ENCODE assay signal across 21 cellular contexts in the genomic region with DNA sequence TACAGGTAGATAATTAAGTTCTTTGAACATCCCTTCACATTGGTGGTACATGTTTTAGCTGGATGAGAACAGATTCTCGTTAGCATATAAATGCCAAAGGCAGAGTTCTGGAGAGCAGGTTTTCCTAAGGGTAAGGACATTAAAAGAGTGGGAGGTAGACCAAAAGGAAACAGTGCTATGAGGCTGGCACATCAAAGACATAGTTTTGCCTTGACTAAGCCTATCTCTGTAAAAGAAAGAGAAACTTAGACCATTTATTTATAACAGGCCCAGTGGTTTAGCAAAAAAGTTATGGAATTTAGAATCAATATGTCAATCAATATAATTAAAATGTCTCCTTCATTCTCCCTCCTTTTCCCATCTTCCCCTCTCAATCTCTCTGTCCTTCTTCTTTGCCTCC.
DNase-seq lines count a peak whose midpoint lies in the region; ATAC-seq, FAIRE-seq and TF ChIP-seq lines count a peak whose summit lies in the region.
"Had no signal": no experiment of that assay in that cellular context is flagged by ENCODE, and none has a peak within 500 bp of the region (broad histone marks: within the 10 kb centered on the region; RNA-seq: fewer than 3 reads in every experiment).

No MANE protein-coding gene starts in this region.

- TF ChIP-seq CTCF in osteocyte (IDR thresholded peaks at IDR 0.05) (no peak), tibial nerve (IDR thresholded peaks at IDR 0.05) (no peak)

- FAIRE-seq in GM12891 (lab: Jason Lieb, UNC) (peak; percentile 45), H54 (lab: Jason Lieb, UNC) (peak; percentile 27)
- FAIRE-seq: small intestine had no signal

- H3K4me3 Mint-ChIP-seq in activated naive CD8-positive, alpha-beta T cell treated with anti-CD3 and anti-CD28 coated beads for 36 hours = peak overlapping the region; percentile 4
- H3K4me3 Mint-ChIP-seq in osteocyte (ENCODE audit: unreplicated experiment) = peak overlapping the region; percentile 23
- H3K4me3 Mint-ChIP-seq: activated naive CD8-positive, alpha-beta T cell treated with anti-CD3 and anti-CD28 coated beads, Interleukin-2, amount 10 ng/mL, durations not matched to agents 7 days and 5 days; activated T-cell treated with anti-CD3 and anti-CD28 coated beads, Interleukin-2, amount 50 U/mL, for 4 hours; brain; CD14-positive monocyte; memory B cell had no signal

- no peaks in the 10 kb centered on the region for H3K27me3 Mint-ChIP-seq in activated naive CD8-positive, alpha-beta T cell treated with anti-CD3 and anti-CD28 coated beads for 36 hours
- no peaks in the 10 kb centered on the region for H3K27me3 Mint-ChIP-seq in osteocyte (ENCODE audit: unreplicated experiment)
- H3K27me3 Mint-ChIP-seq: activated naive CD8-positive, alpha-beta T cell treated with anti-CD3 and anti-CD28 coated beads, Interleukin-2, amount 10 ng/mL, durations not matched to agents 7 days and 5 days; memory B cell had no signal

- no peaks in the 10 kb centered on the region for H3K9me3 ChIP-seq in tibial nerve
- H3K9me3 ChIP-seq: heart right ventricle, testis had no signal

- no peak overlapping the region for H3K4me3 ChIP-seq in tibial nerve
- H3K4me3 ChIP-seq: heart right ventricle, testis had no signal

- H3K36me3 ChIP-seq in tibial nerve = no peaks in the 10 kb centered on the region
- H3K36me3 ChIP-seq: heart right ventricle had no signal

- DNase-seq in GM12891 (ENCODE audit: insufficient read length, low spot score) (no peak), H54 (ENCODE audit: insufficient read length, low spot score) (no peak), osteocyte (ENCODE audit: extremely low spot score, unreplicated experiment) (no peak), NOMO-1 (lab: John Stamatoyannopoulos, UW; ENCODE audit: unreplicated experiment in 2 of 2) (no peak), tibial nerve (ENCODE audit: low spot score in 2 of 2) (no peak)
- DNase-seq in activated naive CD8-positive, alpha-beta T cell treated with anti-CD3 and anti-CD28 coated beads for 36 hours = no peak
- DNase-seq: activated CD8-positive, alpha-beta memory T cell treated with anti-CD3 and anti-CD28 coated beads for 24 hours; activated naive CD8-positive, alpha-beta T cell treated with anti-CD3 and anti-CD28 coated beads, Interleukin-2, amount 10 ng/mL, durations not matched to agents 7 days and 5 days; activated T-cell treated with anti-CD3 and anti-CD28 coated beads, Interleukin-2, amount 50 U/mL, for 4 hours; erythroblast; foreskin keratinocyte; heart right ventricle; KG1; left cardiac atrium; small intestine; testis had no signal

- TF ChIP-seq EP300 in tibial nerve (IDR thresholded peaks at IDR 0.05) = no peak

- H3K9me3 Mint-ChIP-seq in activated naive CD8-positive, alpha-beta T cell treated with anti-CD3 and anti-CD28 coated beads for 36 hours = peaks cover 2% of the 10 kb centered on the region
- H3K9me3 Mint-ChIP-seq in osteocyte (ENCODE audit: unreplicated experiment) = peaks cover 4% of the 10 kb centered on the region
- H3K9me3 Mint-ChIP-seq: activated T-cell treated with anti-CD3 and anti-CD28 coated beads, Interleukin-2, amount 50 U/mL, for 4 hours had no signal

- whole genome bisulfite sequencing in tibial nerve, 2 donors = 80 to 88% methylated on average over 1 of the region's 1 CpG

- no peaks in the 10 kb centered on the region for H3K27me3 ChIP-seq in tibial nerve
- H3K27me3 ChIP-seq: foreskin keratinocyte, heart right ventricle, testis had no signal

- H3K27ac ChIP-seq in tibial nerve = no peak overlapping the region
- H3K27ac ChIP-seq: foreskin keratinocyte, heart right ventricle, testis had no signal

- H3K27ac Mint-ChIP-seq in activated naive CD8-positive, alpha-beta T cell treated with anti-CD3 and anti-CD28 coated beads for 36 hours = peak overlapping the region; percentile 83
- H3K27ac Mint-ChIP-seq in osteocyte (ENCODE audit: unreplicated experiment) = peak overlapping the region; percentile 91
- H3K27ac Mint-ChIP-seq: activated naive CD8-positive, alpha-beta T cell treated with anti-CD3 and anti-CD28 coated beads, Interleukin-2, amount 10 ng/mL, durations not matched to agents 7 days and 5 days; memory B cell had no signal

- TF ChIP-seq POLR2A in GM12891 (IDR thresholded peaks at IDR 0.05; ENCODE audit: low read depth, low read length) (no peak), H54 (IDR thresholded peaks at IDR 0.05; ENCODE audit: low read depth, low read length) (no peak), tibial nerve (IDR thresholded peaks at IDR 0.05) (no peak)

- H3K4me1 Mint-ChIP-seq in activated naive CD8-positive, alpha-beta T cell treated with anti-CD3 and anti-CD28 coated beads for 36 hours = peaks cover 38% of the 10 kb centered on the region
- H3K4me1 Mint-ChIP-seq in osteocyte (ENCODE audit: unreplicated experiment) = peaks cover 45% of the 10 kb centered on the region
- H3K4me1 Mint-ChIP-seq: brain had no signal

- peaks cover 3% of the 10 kb centered on the region for H3K36me3 Mint-ChIP-seq in activated naive CD8-positive, alpha-beta T cell treated with anti-CD3 and anti-CD28 coated beads for 36 hours
- H3K36me3 Mint-ChIP-seq in osteocyte (ENCODE audit: unreplicated experiment) = peaks cover 4% of the 10 kb centered on the region
- H3K36me3 Mint-ChIP-seq: CD14-positive monocyte had no signal

- no peak for ATAC-seq in GM19035 (IDR thresholded peaks at IDR 0.05; ENCODE audit: unreplicated experiment)
- ATAC-seq: activated T-cell treated with anti-CD3 and anti-CD28 coated beads, Interleukin-2, amount 50 U/mL, for 4 hours; foreskin keratinocyte; heart right ventricle; left cardiac atrium; Right ventricle myocardium inferior had no signal

- peaks cover 0 to 3% (median 0%) of the 10 kb centered on the region in 4 donors for H3K4me1 ChIP-seq in tibial nerve
- H3K4me1 ChIP-seq: foreskin keratinocyte, testis had no signal

TF ChIP-seq in GM12891, 5 proteins besides CTCF, POLR2A, EP300 and RAD21:
- TF ChIP-seq SPI1 (IDR thresholded peaks at IDR 0.05; ENCODE audit: low read depth, low read length) (no peak), POLR2AphosphoS5 (IDR thresholded peaks at IDR 0.05; ENCODE audit: low read depth, low read length) (no peak), POU2F2 (IDR thresholded peaks at IDR 0.05; ENCODE audit: low read depth, low read length) (no peak), TAF1 (IDR thresholded peaks at IDR 0.05; ENCODE audit: low read depth, low read length) (no peak), PAX5 (IDR thresholded peaks at IDR 0.05; ENCODE audit: insufficient read depth, low read length, severe bottlenecking) (no peak)
